In the genomic region with DNA sequence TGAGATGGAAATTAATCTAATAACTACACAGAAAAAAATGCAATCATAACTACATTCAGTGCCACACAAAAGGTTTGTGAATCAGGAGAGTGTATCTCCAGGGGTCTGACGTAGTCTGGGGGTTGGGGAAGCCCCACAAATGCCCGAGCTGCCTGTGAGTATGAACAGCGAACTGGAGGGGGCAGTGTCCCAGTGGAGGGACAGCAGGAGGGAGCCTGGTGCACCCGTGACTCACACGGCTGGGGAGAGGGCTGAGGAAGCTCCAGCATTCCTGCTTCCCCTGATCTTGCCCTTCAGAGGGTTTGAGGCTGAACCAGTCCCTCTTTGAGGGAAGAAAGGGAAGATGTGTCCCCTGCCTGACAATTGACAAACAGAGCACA, we compare ENCODE assay signal across 16 cellular contexts.
A peak's percentile ranks its signal among the peaks of the same experiment; 100 is the strongest.
DNase-seq lines count a peak whose midpoint lies in the region; ATAC-seq and TF ChIP-seq lines count a peak whose summit lies in the region.
"Had no signal": no experiment of that assay in that cellular context is flagged by ENCODE, and none has a peak within 500 bp of the region (broad histone marks: within the 10 kb centered on the region; RNA-seq: fewer than 3 reads in every experiment).

No MANE protein-coding gene starts in this region.

- peaks cover 19% of the 10 kb centered on the region for H3K4me1 ChIP-seq in RWPE2 (ENCODE audit: insufficient read depth, poor library complexity, severe bottlenecking)
- H3K4me1 ChIP-seq: breast epithelium, left lung had no signal

- ATAC-seq in RWPE2 (ENCODE audit: low read depth) (peak; percentile 39; the same call in 2 of the 3 replicates), HG02798 (IDR thresholded peaks at IDR 0.05; ENCODE audit: poor library complexity, unreplicated experiment) (no peak)
- ATAC-seq: esophagus mucosa; left lung; stimulated activated naive CD8-positive, alpha-beta T cell treated with anti-CD3 and anti-CD28 coated beads, Interleukin-15, Interleukin-2, amounts not matched to agents 100 U/mL and 50 U/mL, for 24 hours had no signal

- H3K9me3 ChIP-seq in RWPE2 (ENCODE audit: severe bottlenecking) = no peaks in the 10 kb centered on the region
- H3K9me3 ChIP-seq: breast epithelium, left lung had no signal

- peak; percentile 26 for TF ChIP-seq CTCF in RWPE2 (IDR thresholded peaks at IDR 0.05; ENCODE audit: poor library complexity, severe bottlenecking)

- no peak overlapping the region for H3K27ac ChIP-seq in RWPE2 (ENCODE audit: poor library complexity, severe bottlenecking)
- H3K27ac ChIP-seq: breast epithelium, left lung, VCaP had no signal

- H3K4me3 ChIP-seq in RWPE2 (ENCODE audit: severe bottlenecking) = no peak overlapping the region
- H3K4me3 ChIP-seq: breast epithelium, left lung had no signal

- H3K36me3 ChIP-seq in RWPE2 (ENCODE audit: low read depth) = no peaks in the 10 kb centered on the region
- H3K36me3 ChIP-seq: breast epithelium, left lung had no signal

- H3K27me3 ChIP-seq in RWPE2 (ENCODE audit: insufficient read depth, poor library complexity, severe bottlenecking) = no peaks in the 10 kb centered on the region
- H3K27me3 ChIP-seq: breast epithelium, left lung had no signal

- DNase-seq in 8988T (peak; percentile 38), ELR (ENCODE audit: low read depth) (peak; percentile 70), RWPE2 (ENCODE audit: low spot score) (peak; percentile 80), glomerular visceral epithelial cell (ENCODE audit: extremely low spot score) (peak; percentile 42), NCI-H187 (lab: John Stamatoyannopoulos, UW) (no peak), RPMI8226 (no peak), NCI-H446 (lab: John Stamatoyannopoulos, UW) (no peak)
- DNase-seq: activated T-cell treated with anti-CD3 and anti-CD28 coated beads, Interleukin-2, amount 50 U/mL, for 24 hours; left lung; nucleus accumbens; stimulated activated CD4-positive, alpha-beta T cell treated with anti-CD3 and anti-CD28 coated beads, Interleukin-2, amount 100 ng/mL, for 24 hours; stimulated activated naive CD8-positive, alpha-beta T cell treated with anti-CD3 and anti-CD28 coated beads, Interleukin-15, Interleukin-2, amounts not matched to agents 100 U/mL and 50 U/mL, for 24 hours had no signal

Comparison
In these comparisons a context has a peak if more than half of its experiments do, and no peak if none do; other contexts are left out.
1. DNase-seq: peak in 8988T (single experiment), ELR (single experiment), RWPE2 (single experiment) and glomerular visceral epithelial cell (single experiment); none in NCI-H187 (0 of 2), RPMI8226 (single experiment) and NCI-H446 (0 of 2).